In genomic region chr12:48683534-48683933, GRCh38 we compare ENCODE assay signal across 1 cellular context.
TF ChIP-seq lines count a peak whose summit lies in the region.

No MANE protein-coding gene starts in this region.

TF ChIP-seq in HEK293, 187 proteins besides CTCF, POLR2A, EP300 and RAD21 (continued from another document):
- TF ChIP-seq KLF17 (tag by site-specific recombination; IDR thresholded peaks at IDR 0.05), result no peak
- TF ChIP-seq ZNF302 (tag by site-specific recombination; IDR thresholded peaks at IDR 0.05; ENCODE audit: low read depth), result no peak
- TF ChIP-seq ZNF792 (tag by site-specific recombination; IDR thresholded peaks at IDR 0.05), result no peak
- TF ChIP-seq ZNF114 (tag by site-specific recombination; IDR thresholded peaks at IDR 0.05), result no peak
- TF ChIP-seq ZNF341 (tag by site-specific recombination; IDR thresholded peaks at IDR 0.05; ENCODE audit: low read depth), result no peak
- peak; percentile 79 for TF ChIP-seq ZNF510 (tag by site-specific recombination; IDR thresholded peaks at IDR 0.05; ENCODE audit: insufficient replicate concordance)
- no peak for TF ChIP-seq ZNF214 (tag by site-specific recombination; IDR thresholded peaks at IDR 0.05; ENCODE audit: borderline replicate concordance)
- TF ChIP-seq ZNF23 (tag by site-specific recombination; IDR thresholded peaks at IDR 0.05; ENCODE audit: borderline replicate concordance), result no peak
- no peak for TF ChIP-seq PRDM10 (tag by site-specific recombination; IDR thresholded peaks at IDR 0.05)
- TF ChIP-seq ZNF133 (tag by site-specific recombination; IDR thresholded peaks at IDR 0.05), result no peak
- TF ChIP-seq BCL6B (tag by site-specific recombination; IDR thresholded peaks at IDR 0.05), result no peak
- TF ChIP-seq ZNF449 (tag by site-specific recombination; IDR thresholded peaks at IDR 0.05), result no peak
- no peak for TF ChIP-seq ZNF596 (tag by site-specific recombination; IDR thresholded peaks at IDR 0.05)
- no peak for TF ChIP-seq TCF7L2 (IDR thresholded peaks at IDR 0.05; ENCODE audit: borderline replicate concordance, low read depth, low read length)
- TF ChIP-seq ZNF561 (tag by site-specific recombination; IDR thresholded peaks at IDR 0.05; ENCODE audit: borderline replicate concordance), result no peak
- TF ChIP-seq ZIC2 (tag by site-specific recombination; IDR thresholded peaks at IDR 0.05), result no peak
- TF ChIP-seq GLIS2 (tag by site-specific recombination; IDR thresholded peaks at IDR 0.05), result no peak
- no peak for TF ChIP-seq ZNF677 (tag by site-specific recombination; IDR thresholded peaks at IDR 0.05)
- TF ChIP-seq ZNF473 (tag by site-specific recombination; IDR thresholded peaks at IDR 0.05), result no peak
- no peak for TF ChIP-seq ZNF747 (tag by site-specific recombination; IDR thresholded peaks at IDR 0.05)
- TF ChIP-seq HOXC10 (CRISPR knock-in tag; IDR thresholded peaks at IDR 0.05), result no peak
- TF ChIP-seq ZFP69B (tag by site-specific recombination; IDR thresholded peaks at IDR 0.05), result no peak
- no peak for TF ChIP-seq ZNF274 (IDR thresholded peaks at IDR 0.05; ENCODE audit: low read length)
- TF ChIP-seq ZNF274 (tag by site-specific recombination; IDR thresholded peaks at IDR 0.05; ENCODE audit: borderline replicate concordance), result no peak
- no peak for TF ChIP-seq ATF2 (tag by site-specific recombination; IDR thresholded peaks at IDR 0.05; ENCODE audit: low read depth)
- 0 out of 2 replicates have a peak, but pooled peaks have one; percentile 52 for TF ChIP-seq ZNF704 (tag by site-specific recombination; IDR thresholded peaks at IDR 0.05)
- no peak for TF ChIP-seq ZNF76 (tag by site-specific recombination; IDR thresholded peaks at IDR 0.05; ENCODE audit: borderline replicate concordance, low read depth)
- TF ChIP-seq ZNF518A (tag by site-specific recombination; conservative IDR thresholded peaks at IDR 0.05; ENCODE audit: low read depth), result peak; percentile 96
